ENCODE assay signal across 8 cellular contexts in the genomic region with DNA sequence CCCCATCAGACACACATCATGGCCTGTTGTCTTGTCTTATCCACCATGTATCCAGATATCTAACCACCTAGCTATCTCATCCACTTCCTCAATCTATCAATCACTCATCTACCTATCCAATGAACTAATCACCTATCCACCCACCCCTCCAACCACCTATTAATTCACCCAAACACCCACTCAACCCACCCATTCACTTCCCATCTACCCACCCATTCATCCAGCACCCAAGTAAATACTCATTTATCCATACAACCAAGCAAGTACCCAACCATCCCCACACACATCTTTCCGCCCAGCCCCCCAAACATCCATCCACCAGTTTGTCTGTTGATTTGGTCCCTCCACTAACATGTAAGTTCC. TPM values are rescaled to one million over a fixed set of nuclear protein-coding genes. Genes with fewer than 3 reads are reported as not detected.
A peak's percentile ranks its signal among the peaks of the same experiment; 100 is the strongest.
DNase-seq lines count a peak whose midpoint lies in the region; ATAC-seq, FAIRE-seq and TF ChIP-seq lines count a peak whose summit lies in the region.
"Had no signal": no experiment of that assay in that cellular context is flagged by ENCODE, and none has a peak within 500 bp of the region (broad histone marks: within the 10 kb centered on the region; RNA-seq: fewer than 3 reads in every experiment).

No MANE protein-coding gene starts in this region.

- H3K27me3 Mint-ChIP-seq in H9 (ENCODE audit: low read depth): peaks cover 33% of the 10 kb centered on the region
- H3K27me3 Mint-ChIP-seq in activated naive CD8-positive, alpha-beta T cell treated with anti-CD3 and anti-CD28 coated beads, Interleukin-2, amount 50 U/mL, for 24 hours: no peaks in the 10 kb centered on the region

- H4K8ac ChIP-seq in H9 (replicated peaks; ENCODE audit: insufficient read length, low read depth, low read length): no peak overlapping the region

- H2BK120ac ChIP-seq in H9 (ENCODE audit: low read depth, low read length, poor library complexity, severe bottlenecking): no peak overlapping the region

- peak overlapping the region in 1 of 3 experiments; percentile 35; a peak in 1 of 7 replicates for H3K27ac Mint-ChIP-seq in H9
- H3K27ac Mint-ChIP-seq in activated naive CD8-positive, alpha-beta T cell treated with anti-CD3 and anti-CD28 coated beads, Interleukin-2, amount 50 U/mL, for 24 hours: peak overlapping the region; percentile 72

- H3K18ac ChIP-seq in H9 (ENCODE audit: insufficient read length, low read depth, low read length): no peak overlapping the region

- no peak overlapping the region for H4K5ac ChIP-seq in H9 (ENCODE audit: insufficient read length, low read depth, low read length)

- no peak overlapping the region for H4K91ac ChIP-seq in H9 (ENCODE audit: insufficient read length, low read depth, low read length)

- H3K23me2 ChIP-seq in H9 (ENCODE audit: insufficient read length, low read depth, low read length, poor library complexity, severe bottlenecking): peaks cover 20% of the 10 kb centered on the region

- intact Hi-C loops in pancreas (cut with DNase I): no loop called here

- H3K4ac ChIP-seq in H9 (ENCODE audit: low read depth, low read length): no peak overlapping the region

- no peak overlapping the region for H3K23ac ChIP-seq in H9 (ENCODE audit: insufficient read length, low read depth, low read length)

- peak overlapping the region; percentile 73 for H3K4me2 ChIP-seq in H9 (ENCODE audit: insufficient read depth, insufficient read length, low read length)

- H3K9me3 Mint-ChIP-seq in H9: peaks cover 0 to 2% of the 10 kb centered on the region in 2 experiments; a peak in 3 of 5 replicates
- peaks cover 3% of the 10 kb centered on the region for H3K9me3 Mint-ChIP-seq in activated naive CD8-positive, alpha-beta T cell treated with anti-CD3 and anti-CD28 coated beads, Interleukin-2, amount 50 U/mL, for 24 hours

- WGBS in H9 (ENCODE audit: extremely low coverage, insufficient read length, low lambda C conversion rate): no CpG with 5 or more reads among the region's 1 CpG
- 87 to 88% methylated on average over 1 of the region's 1 CpG for WGBS in pancreas, 2 donors

- H2AK5ac ChIP-seq in H9 (ENCODE audit: insufficient read length, low read length): no peak overlapping the region

- H3K4me1 ChIP-seq in H9 (ENCODE audit: insufficient read depth, low read length) (no peaks in the 10 kb centered on the region; the same call in 1 of the 2 replicates), pancreas (peaks cover 0 to 14% (median 11%) of the 10 kb centered on the region in 3 donors)

- H3K4me3 Mint-ChIP-seq in H9: peak overlapping the region; percentile 52 to 78
- peak overlapping the region; percentile 72 for H3K4me3 Mint-ChIP-seq in activated naive CD8-positive, alpha-beta T cell treated with anti-CD3 and anti-CD28 coated beads, Interleukin-2, amount 50 U/mL, for 24 hours

- no peaks in the 10 kb centered on the region for H3K79me2 ChIP-seq in H9 (ENCODE audit: insufficient read depth, low read length)

- H3K4me1 Mint-ChIP-seq in H9: peaks cover 7 to 19% of the 10 kb centered on the region in 2 experiments
- H3K4me1 Mint-ChIP-seq in activated naive CD8-positive, alpha-beta T cell treated with anti-CD3 and anti-CD28 coated beads, Interleukin-2, amount 50 U/mL, for 24 hours: peaks cover 16% of the 10 kb centered on the region

- H3K79me1 ChIP-seq in H9 (ENCODE audit: insufficient read depth, low read depth, low read length, poor library complexity, severe bottlenecking): no peaks in the 10 kb centered on the region

- no peak for FAIRE-seq in pancreas (lab: Jason Lieb, UNC)

- H2AFZ ChIP-seq in H9 (ENCODE audit: low read length): no peak overlapping the region

- H3K27me3 ChIP-seq in H9 (ENCODE audit: insufficient read depth, low read length) (peaks cover 2% of the 10 kb centered on the region; the same call in 1 of the 2 replicates), pancreas (no peaks in the 10 kb centered on the region)
- H3K27me3 ChIP-seq: SJCRH30 had no signal

- H3K4me3 ChIP-seq in pancreas: no peak overlapping the region

- H3K27ac ChIP-seq in H9 (ENCODE audit: insufficient read length, low read depth, low read length): no peak overlapping the region
- peak overlapping the region; percentile 2 to 46 (median 33) for H3K27ac ChIP-seq in pancreas
- H3K27ac ChIP-seq: SJCRH30 had no signal

- H3K36me3 Mint-ChIP-seq in H9 (ENCODE audit: insufficient read depth in 1 of 3, low read depth in 3 of 3): no peaks in the 10 kb centered on the region
- peaks cover 34% of the 10 kb centered on the region for H3K36me3 Mint-ChIP-seq in activated naive CD8-positive, alpha-beta T cell treated with anti-CD3 and anti-CD28 coated beads, Interleukin-2, amount 50 U/mL, for 24 hours (ENCODE audit: low read depth)

- no peak overlapping the region for H3K14ac ChIP-seq in H9 (ENCODE audit: insufficient read depth, low read length)

- no peak overlapping the region for H3K56ac ChIP-seq in H9 (ENCODE audit: insufficient read length, low read depth, low read length)

- ATAC-seq in activated naive CD8-positive, alpha-beta T cell treated with anti-CD3 and anti-CD28 coated beads, Interleukin-2, amount 50 U/mL, for 24 hours: no peak
- ATAC-seq in pancreas (no peak), GM18511 (IDR thresholded peaks at IDR 0.05; ENCODE audit: unreplicated experiment) (no peak)

- H2BK12ac ChIP-seq in H9 (ENCODE audit: insufficient read length, low read depth, low read length): peak overlapping the region; percentile 36

- no peak overlapping the region for H2BK15ac ChIP-seq in H9 (ENCODE audit: low read depth, low read length)

- no peak for DNase-seq in H9
- DNase-seq in activated naive CD8-positive, alpha-beta T cell treated with anti-CD3 and anti-CD28 coated beads, Interleukin-2, amount 50 U/mL, for 24 hours: no peak
- no peak for DNase-seq in pancreas
- DNase-seq in C1 segment of cervical spinal cord (lab: John Stamatoyannopoulos, UW): no peak
- no peak for DNase-seq in RKO (ENCODE audit: low spot score)

- no peak overlapping the region for H2BK5ac ChIP-seq in H9 (ENCODE audit: insufficient read length, low read length)

- H2BK20ac ChIP-seq in H9 (ENCODE audit: low read depth, low read length, poor library complexity, severe bottlenecking): no peak overlapping the region

- TF ChIP-seq CTCF in H9 (conservative IDR thresholded peaks at IDR 0.05) (no peak), pancreas (IDR thresholded peaks at IDR 0.05) (no peak)

- H3K36me3 ChIP-seq in pancreas: no peaks in the 10 kb centered on the region
- H3K36me3 ChIP-seq: SJCRH30 had no signal

- no peak overlapping the region for H3T11ph ChIP-seq in H9 (ENCODE audit: low read length)

- H3K9me3 ChIP-seq in H9 (ENCODE audit: control insufficient read depth, low read depth, low read length) (no peaks in the 10 kb centered on the region), pancreas (no peaks in the 10 kb centered on the region)
- H3K9me3 ChIP-seq: SJCRH30 had no signal

- H3K9ac ChIP-seq in H9 (ENCODE audit: extremely low read depth, insufficient read length, low read length): no peak overlapping the region

- H4K20me1 ChIP-seq in H9 (ENCODE audit: control insufficient read depth, insufficient read depth, insufficient read length): no peaks in the 10 kb centered on the region

RNA-seq across cellular contexts. Expression of a gene that starts 0.8 kb away (rescaled TPM):
- total RNA-seq in H9 (2021) (33.3 and 33.6 TPM in 2 replicates), pancreas (10 to 100 TPM; 11.0 to 20.7 (median 15.7) TPM)
- 10 to 100 TPM; 15.5 to 23.2 TPM for polyA plus RNA-seq in pancreas

RNA-seq across cellular contexts. Expression of a gene that starts 13.8 kb away (rescaled TPM):
- 0.26 and 1.9 TPM in 2 replicates for total RNA-seq in H9 (2021)
- 1 to 10 TPM in 3 of 6 donors, under 1 TPM in 3; 0.83 to 4.1 (median 1.3) TPM for total RNA-seq in pancreas
- 1 to 10 TPM; 1.8 to 7.5 TPM for polyA plus RNA-seq in pancreas

RNA-seq across cellular contexts. Expression of a gene that starts 28.8 kb away (rescaled TPM):
- total RNA-seq in H9 (2021) (not detected in 2 replicates), pancreas (under 1 TPM in 1 of 6 donors, not detected in 5; 0.16 TPM)
- polyA plus RNA-seq in pancreas: not detected
- total RNA-seq: aorta, SJCRH30 had no signal
- polyA plus RNA-seq: aorta had no signal

RNA-seq across cellular contexts. Expression of a gene that starts 31.7 kb away (rescaled TPM):
- total RNA-seq in H9 (2021) (110 and 123 TPM in 2 replicates), pancreas (10 to 100 TPM; 32.7 to 74.8 (median 47.7) TPM)
- polyA plus RNA-seq in pancreas: 100 to 1,000 TPM; 167 to 239 TPM

RNA-seq across cellular contexts. Expression of a gene that starts 57.8 kb away (rescaled TPM):
- total RNA-seq in H9 (2021) (not detected in 2 replicates), pancreas (under 1 TPM in 1 of 6 donors, not detected in 5; 0.06 TPM)
- not detected for polyA plus RNA-seq in pancreas
- total RNA-seq: aorta, SJCRH30 had no signal
- polyA plus RNA-seq: aorta had no signal
